In genomic region chr3:129228891-129229585, GRCh38 we compare ENCODE assay signal across 8 cellular contexts. TPM values are rescaled to one million over a fixed set of nuclear protein-coding genes. Genes with fewer than 3 reads are reported as not detected.
DNase-seq lines count a peak whose midpoint lies in the region; ATAC-seq and TF ChIP-seq lines count a peak whose summit lies in the region.

No MANE protein-coding gene starts in this region.

- H3K9me3 ChIP-seq in Peyer's patch: no peaks in the 10 kb centered on the region

- H3K36me3 ChIP-seq in Peyer's patch: no peaks in the 10 kb centered on the region

- H3K27me3 Mint-ChIP-seq in T-cell: no peaks in the 10 kb centered on the region

- POLR2A ChIA-PET in T-cell (lab: Charles Lee): no interaction called here

- no peak overlapping the region for H3K27ac Mint-ChIP-seq in T-cell

- CTCF ChIA-PET in T-cell (lab: Charles Lee): interaction anchor here in 1 of 2 donors (0.6 kb wide), 1 partner anchor 622 kb away, joined by 4 read pairs; no protein-coding TSS in a partner anchor

- H3K36me3 Mint-ChIP-seq in T-cell: no peaks in the 10 kb centered on the region

- DNase-seq in Peyer's patch: no peak
- DNase-seq in fibroblast of peridontal ligament (ENCODE audit: extremely low read depth): peak; percentile 56
- peak; percentile 59 for DNase-seq in renal cortical epithelial cell (ENCODE audit: low read depth)
- DNase-seq in NCI-H2227 treated with DMSO at 0.1 percent for 48 hours (lab: John Stamatoyannopoulos, UW): no peak
- no peak for DNase-seq in T-cell

- 0 out of 3 replicates have a peak, but pooled peaks have one; percentile 2 for TF ChIP-seq CTCF in GM12872 (IDR thresholded peaks at IDR 0.05; ENCODE audit: insufficient read depth, low read depth, low read length)
- no peak for TF ChIP-seq CTCF in Peyer's patch (IDR thresholded peaks at IDR 0.05)

- H3K9me3 Mint-ChIP-seq in T-cell: no peaks in the 10 kb centered on the region

- peaks cover 0 to 35% (median 5%) of the 10 kb centered on the region in 4 donors for H3K4me1 ChIP-seq in Peyer's patch

- H3K4me1 Mint-ChIP-seq in T-cell: peaks cover 24 to 44% (median 44%) of the 10 kb centered on the region in 3 donors

- no peak overlapping the region for H3K4me3 Mint-ChIP-seq in T-cell

- ATAC-seq in HG02623 (IDR thresholded peaks at IDR 0.05; ENCODE audit: unreplicated experiment) (no peak), GM21529 (IDR thresholded peaks at IDR 0.05; ENCODE audit: unreplicated experiment) (no peak), T-cell (replicated peaks in 1 of 4) (no peak)

- no peak for TF ChIP-seq POLR2A in Peyer's patch (IDR thresholded peaks at IDR 0.05)

- H3K27me3 ChIP-seq in Peyer's patch: no peaks in the 10 kb centered on the region

- peak overlapping the region in 3 of 4 donors; percentile 27 to 53 (median 39) for H3K27ac ChIP-seq in Peyer's patch

- no peak overlapping the region for H3K4me3 ChIP-seq in Peyer's patch

RNA-seq across cellular contexts. Expression of gene COPG1, which starts 20.4 kb away (rescaled TPM):
- total RNA-seq in Peyer's patch (100 to 1,000 TPM; 120 to 220 (median 176) TPM), renal cortical epithelial cell (240 and 286 TPM in 2 replicates), T-cell (100 to 1,000 TPM in 4 of 5 donors, 10 to 100 TPM in 1; 96.0 to 139 (median 116) TPM)

RNA-seq across cellular contexts. Expression of gene CNBP, which starts 45.3 kb away (rescaled TPM):
- total RNA-seq in Peyer's patch: 100 to 1,000 TPM; 191 to 261 (median 231) TPM
- 276 and 290 TPM in 2 replicates for total RNA-seq in renal cortical epithelial cell
- 100 to 1,000 TPM; 280 to 382 (median 356) TPM for total RNA-seq in T-cell

RNA-seq across cellular contexts. Expression of gene HMCES, which starts 49.6 kb away (rescaled TPM):
- total RNA-seq in Peyer's patch (10 to 100 TPM; 22.2 to 29.7 (median 24.2) TPM), renal cortical epithelial cell (29.5 and 32.9 TPM in 2 replicates), T-cell (10 to 100 TPM; 55.2 to 60.7 (median 57.6) TPM)

Comparison
In these comparisons a context has a peak if more than half of its experiments do, and no peak if none do; other contexts are left out.
1. DNase-seq: peak in fibroblast of peridontal ligament (single experiment) and renal cortical epithelial cell (single experiment); none in Peyer's patch (0 of 3), NCI-H2227 treated with DMSO at 0.1 percent for 48 hours (single experiment) and T-cell (0 of 34).